2 cellular contexts compared by ENCODE assay signal in the genomic region with DNA sequence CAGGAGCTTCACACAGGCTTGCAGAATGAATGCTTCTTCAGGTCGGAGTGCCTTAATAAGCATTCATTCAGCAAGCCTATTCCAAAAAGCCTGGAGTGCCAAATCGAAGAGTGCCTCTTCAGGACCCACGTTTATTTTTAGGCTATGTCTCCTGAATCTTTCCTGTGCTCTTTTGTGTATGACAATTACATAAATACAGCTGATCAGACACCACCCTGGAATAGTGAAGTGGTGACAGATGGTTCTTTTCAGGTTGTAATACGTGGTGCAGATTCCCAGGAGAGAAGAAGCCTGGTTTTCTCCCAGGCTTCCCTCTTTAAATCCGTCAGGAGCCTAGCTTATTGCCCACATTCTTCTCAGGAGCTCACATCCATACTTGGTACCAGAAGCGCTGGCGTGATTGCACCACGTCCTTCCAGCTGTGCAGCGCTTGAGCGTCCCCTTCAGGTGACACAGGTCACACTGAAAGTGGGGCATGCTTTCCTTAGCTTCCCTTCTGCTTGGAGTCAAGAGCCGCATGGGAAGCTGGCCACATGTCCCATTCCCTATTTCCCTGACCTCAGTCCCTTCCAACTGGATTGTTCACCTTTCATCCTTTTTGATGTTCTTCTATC.
TF ChIP-seq lines count a peak whose summit lies in the region.

No MANE protein-coding gene starts in this region.

TF ChIP-seq in SK-N-SH, 30 proteins besides CTCF, POLR2A, EP300 and RAD21 (continued from another document):
- TF ChIP-seq, protein P1, sequence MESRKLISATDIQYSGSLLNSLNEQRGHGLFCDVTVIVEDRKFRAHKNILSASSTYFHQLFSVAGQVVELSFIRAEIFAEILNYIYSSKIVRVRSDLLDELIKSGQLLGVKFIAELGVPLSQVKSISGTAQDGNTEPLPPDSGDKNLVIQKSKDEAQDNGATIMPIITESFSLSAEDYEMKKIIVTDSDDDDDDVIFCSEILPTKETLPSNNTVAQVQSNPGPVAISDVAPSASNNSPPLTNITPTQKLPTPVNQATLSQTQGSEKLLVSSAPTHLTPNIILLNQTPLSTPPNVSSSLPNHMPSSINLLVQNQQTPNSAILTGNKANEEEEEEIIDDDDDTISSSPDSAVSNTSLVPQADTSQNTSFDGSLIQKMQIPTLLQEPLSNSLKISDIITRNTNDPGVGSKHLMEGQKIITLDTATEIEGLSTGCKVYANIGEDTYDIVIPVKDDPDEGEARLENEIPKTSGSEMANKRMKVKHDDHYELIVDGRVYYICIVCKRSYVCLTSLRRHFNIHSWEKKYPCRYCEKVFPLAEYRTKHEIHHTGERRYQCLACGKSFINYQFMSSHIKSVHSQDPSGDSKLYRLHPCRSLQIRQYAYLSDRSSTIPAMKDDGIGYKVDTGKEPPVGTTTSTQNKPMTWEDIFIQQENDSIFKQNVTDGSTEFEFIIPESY (IDR thresholded peaks at IDR 0.05; ENCODE audit: borderline replicate concordance, low read depth) = no peak
- TF ChIP-seq RFX5 (IDR thresholded peaks at IDR 0.05; ENCODE audit: low read length) = no peak

TF ChIP-seq in SK-N-SH treated with all-trans-retinoic acid at 6 μM for 48 hours, 23 proteins besides CTCF, POLR2A, EP300 and RAD21 (continued from another document):
- TF ChIP-seq CSDC2 (CRISPR knock-in tag; IDR thresholded peaks at IDR 0.05) = no peak
- TF ChIP-seq ESRRG (CRISPR knock-in tag; IDR thresholded peaks at IDR 0.05) = no peak
- TF ChIP-seq ZC3H10 (CRISPR knock-in tag; IDR thresholded peaks at IDR 0.05) = no peak
- no peak for TF ChIP-seq ZNF8 (CRISPR knock-in tag; IDR thresholded peaks at IDR 0.05)
